Comparison of ENCODE assay signal across 8 cellular contexts in genomic region chr2:147689510-147689909, GRCh38.
DNase-seq lines count a peak whose midpoint lies in the region; ATAC-seq and TF ChIP-seq lines count a peak whose summit lies in the region.

No MANE protein-coding gene starts in this region.

- no peaks in the 10 kb centered on the region; the same call in 1 of the 2 replicates for H3K9me3 ChIP-seq in SJCRH30 (replicated peaks)
- no peaks in the 10 kb centered on the region for H3K9me3 ChIP-seq in ovary

- peaks cover 2% of the 10 kb centered on the region for H3K4me1 Mint-ChIP-seq in activated B cell treated with CpG ODN at 0.5 μM for 24 hours

- ATAC-seq in GM21360 (IDR thresholded peaks at IDR 0.05; ENCODE audit: unreplicated experiment) (peak; percentile 100), HG03175 (IDR thresholded peaks at IDR 0.05; ENCODE audit: unreplicated experiment) (peak; percentile 99), activated B cell treated with CpG ODN at 0.5 μM for 24 hours (ENCODE audit: low read depth) (peak; percentile 84)

- 87 to 94% (median 90%) methylated on average over 1 of the region's 1 CpG for WGBS in ovary, 3 donors

- H3K27ac ChIP-seq in SJCRH30: no peak overlapping the region
- no peak overlapping the region for H3K27ac ChIP-seq in ovary

- peaks cover 2% of the 10 kb centered on the region for H3K27me3 Mint-ChIP-seq in activated B cell treated with CpG ODN at 0.5 μM for 24 hours

- DNase-seq in GM12865 (ENCODE audit: low read depth): peak; percentile 79
- no peak for DNase-seq in activated B cell treated with CpG ODN at 0.5 μM for 24 hours
- DNase-seq in SJCRH30: no peak
- no peak for DNase-seq in ovary
- no peak for DNase-seq in NCI-H2029 treated with DMSO at 0.1 percent for 48 hours (lab: John Stamatoyannopoulos, UW)
- no peak for DNase-seq in HuH-7.5 (ENCODE audit: low spot score)

- no peak for TF ChIP-seq EP300 in ovary (IDR thresholded peaks at IDR 0.05)

- H3K36me3 ChIP-seq in SJCRH30 (no peaks in the 10 kb centered on the region), ovary (no peaks in the 10 kb centered on the region)

- TF ChIP-seq CTCF in GM12865 (IDR thresholded peaks at IDR 0.05; ENCODE audit: insufficient read depth, low read depth, low read length, missing control alignments): no peak
- TF ChIP-seq CTCF in activated B cell treated with CpG ODN at 0.5 μM for 24 hours (IDR thresholded peaks at IDR 0.05): no peak
- TF ChIP-seq CTCF in ovary (IDR thresholded peaks at IDR 0.05): no peak

- CTCF ChIA-PET in activated B cell treated with CpG ODN at 0.5 μM for 24 hours (lab: Charles Lee): no interaction called here

- H3K9me3 Mint-ChIP-seq in activated B cell treated with CpG ODN at 0.5 μM for 24 hours: no peaks in the 10 kb centered on the region

- H3K4me3 ChIP-seq in GM12865 (ENCODE audit: low read depth, low read length): no peak overlapping the region
- no peak overlapping the region for H3K4me3 ChIP-seq in SJCRH30
- no peak overlapping the region for H3K4me3 ChIP-seq in ovary

- TF ChIP-seq POLR2A in ovary (IDR thresholded peaks at IDR 0.05): no peak

- POLR2A ChIA-PET in activated B cell treated with CpG ODN at 0.5 μM for 24 hours (lab: Charles Lee): no interaction called here

- intact Hi-C loops in activated B cell treated with CpG ODN at 0.5 μM for 24 hours (cut with micrococcal nuclease): no loop called here
- intact Hi-C loops in ovary (cut with DNase I): no loop called here

- no peak overlapping the region for H3K4me3 Mint-ChIP-seq in activated B cell treated with CpG ODN at 0.5 μM for 24 hours

- H3K4me1 ChIP-seq in SJCRH30: no peaks in the 10 kb centered on the region
- H3K4me1 ChIP-seq in ovary (ENCODE audit: insufficient read depth): no peaks in the 10 kb centered on the region

- no peaks in the 10 kb centered on the region for H3K36me3 Mint-ChIP-seq in activated B cell treated with CpG ODN at 0.5 μM for 24 hours (ENCODE audit: low read depth)

- H3K27me3 ChIP-seq in SJCRH30 (no peaks in the 10 kb centered on the region), ovary (no peaks in the 10 kb centered on the region)

- no peak overlapping the region for H3K27ac Mint-ChIP-seq in activated B cell treated with CpG ODN at 0.5 μM for 24 hours
